Comparison of ENCODE assay signal across 18 cellular contexts in the genomic region with DNA sequence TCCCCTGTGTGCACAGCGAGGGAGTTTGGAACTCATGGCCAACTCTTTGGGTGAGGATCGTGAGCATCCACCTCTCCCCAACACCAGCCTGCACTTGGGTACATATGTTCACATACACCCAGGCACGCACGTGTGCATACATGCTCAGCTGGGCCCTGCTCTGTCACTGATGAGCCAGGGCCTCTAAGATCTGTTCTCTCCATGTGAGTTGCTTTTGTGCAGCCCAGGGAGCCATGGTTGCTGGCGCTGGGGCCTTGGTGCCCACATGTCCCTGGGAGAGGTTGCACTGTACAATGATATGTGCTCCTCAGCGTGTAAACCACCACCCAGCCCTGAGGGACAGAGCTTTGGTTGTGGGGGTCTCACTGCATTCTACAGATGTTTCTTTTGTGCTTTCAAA. TPM values are rescaled to one million over a fixed set of nuclear protein-coding genes. Genes with fewer than 3 reads are reported as not detected.
DNase-seq lines count a peak whose midpoint lies in the region; ATAC-seq and TF ChIP-seq lines count a peak whose summit lies in the region.
"Had no signal": no experiment of that assay in that cellular context is flagged by ENCODE, and none has a peak within 500 bp of the region (broad histone marks: within the 10 kb centered on the region; RNA-seq: fewer than 3 reads in every experiment).

No MANE protein-coding gene starts in this region.

- H3K9me3 ChIP-seq in psoas muscle (no peaks in the 10 kb centered on the region), tibial artery (no peaks in the 10 kb centered on the region)

- intact Hi-C loops in psoas muscle (cut with DNase I): loop anchor here in 1 of 2 donors (5.0 to 10.0 kb wide), 2 partner anchors 88 to 156 kb away; no protein-coding TSS in a partner anchor
- intact Hi-C loops in tibial artery (cut with DNase I; ENCODE audit: low total_unique reads): no loop called here

- WGBS in psoas muscle, 3 donors: 80 to 96% (median 88%) methylated on average over 6 of the region's 6 CpGs

- no peaks in the 10 kb centered on the region for H3K36me3 Mint-ChIP-seq in progenitor cell of endocrine pancreas (ENCODE audit: insufficient read depth)
- H3K36me3 Mint-ChIP-seq: CD14-positive monocyte had no signal

- H3K4me1 Mint-ChIP-seq in progenitor cell of endocrine pancreas (ENCODE audit: low read depth): no peaks in the 10 kb centered on the region
- H3K4me1 Mint-ChIP-seq: CD14-positive monocyte had no signal

- H3K36me3 ChIP-seq in psoas muscle (ENCODE audit: insufficient read depth in 1 of 2, low read depth in 1 of 2) (no peaks in the 10 kb centered on the region), tibial artery (no peaks in the 10 kb centered on the region)

- H3K27ac Mint-ChIP-seq in progenitor cell of endocrine pancreas: no peak overlapping the region
- H3K27ac Mint-ChIP-seq: CD14-positive monocyte had no signal

- H3K9me3 Mint-ChIP-seq in progenitor cell of endocrine pancreas (ENCODE audit: low read depth): no peaks in the 10 kb centered on the region
- H3K9me3 Mint-ChIP-seq: HFFc6 had no signal

- H3K4me3 ChIP-seq in psoas muscle (no peak overlapping the region), tibial artery (no peak overlapping the region)

- TF ChIP-seq CTCF in psoas muscle (IDR thresholded peaks at IDR 0.05): no peak
- no peak for TF ChIP-seq CTCF in tibial artery (IDR thresholded peaks at IDR 0.05)
- TF ChIP-seq CTCF in progenitor cell of endocrine pancreas (IDR thresholded peaks at IDR 0.05; ENCODE audit: unreplicated experiment): no peak

- no peak for ATAC-seq in left lobe of liver
- ATAC-seq in psoas muscle: no peak
- no peak for ATAC-seq in GM19328 (IDR thresholded peaks at IDR 0.05; ENCODE audit: unreplicated experiment)
- ATAC-seq: PC-3 had no signal

- H3K27ac ChIP-seq in psoas muscle: peak overlapping the region; percentile 31
- H3K27ac ChIP-seq in tibial artery: peak overlapping the region; percentile 10 to 41
- H3K27ac ChIP-seq: 22Rv1 had no signal

- DNase-seq in activated CD8-positive, alpha-beta memory T cell treated with anti-CD3 and anti-CD28 coated beads for 24 hours: peak; percentile 11
- DNase-seq in activated CD8-positive, alpha-beta memory T cell treated with anti-CD3 and anti-CD28 coated beads, Interleukin-2, amount 50 U/mL, for 4 hours: no peak
- DNase-seq in left lobe of liver (ENCODE audit: low spot score) (peak; percentile 30), psoas muscle (no peak), tibial artery (peak in 1 of 2 donors; percentile 44), progenitor cell of endocrine pancreas (ENCODE audit: low spot score, unreplicated experiment) (no peak)
- no peak for DNase-seq in stimulated activated CD4-positive, alpha-beta T cell treated with anti-CD3 and anti-CD28 coated beads, Interleukin-1b, Interleukin-23, amount 100 ng/mL, for 48 hours
- DNase-seq: DMS79, HFFc6, KBM-7, NCI-H1694 treated with DMSO at 0.1 percent for 48 hours, NCI-H226, NCI-H524 treated with DMSO at 0.1 percent for 48 hours, PC-3, RPMI8226 had no signal

- H3K27me3 Mint-ChIP-seq in progenitor cell of endocrine pancreas: peaks cover 10% of the 10 kb centered on the region

- H3K4me1 ChIP-seq in psoas muscle: peaks cover 36% of the 10 kb centered on the region
- H3K4me1 ChIP-seq in tibial artery: peaks cover 0 to 33% (median 20%) of the 10 kb centered on the region in 4 donors

- no peak overlapping the region for H3K4me3 Mint-ChIP-seq in progenitor cell of endocrine pancreas (ENCODE audit: low read depth)
- H3K4me3 Mint-ChIP-seq: CD14-positive monocyte, HFFc6 had no signal

- H3K27me3 ChIP-seq in psoas muscle (ENCODE audit: insufficient read depth in 3 of 3, low read length in 2 of 3) (no peaks in the 10 kb centered on the region), tibial artery (no peaks in the 10 kb centered on the region)

RNA-seq across cellular contexts. Expression of a gene that starts 44.1 kb away (rescaled TPM):
- total RNA-seq in left lobe of liver (2.3 TPM), psoas muscle (10 to 100 TPM in 1 of 4 donors, 1 to 10 TPM in 3; 4.4 to 14.1 (median 7.7) TPM), progenitor cell of endocrine pancreas (4.4 and 5.5 TPM in 2 replicates)
- 10 to 100 TPM in 1 of 3 donors, 1 to 10 TPM in 2; 4.7 to 13.3 (median 6.4) TPM for polyA plus RNA-seq in psoas muscle
- polyA plus RNA-seq: CD14-positive monocyte had no signal

Comparison
In these comparisons a context has a peak if more than half of its experiments do, and no peak if none do; other contexts are left out.
1. DNase-seq: peak in activated CD8-positive, alpha-beta memory T cell treated with anti-CD3 and anti-CD28 coated beads for 24 hours (single experiment) and left lobe of liver (single experiment); none in activated CD8-positive, alpha-beta memory T cell treated with anti-CD3 and anti-CD28 coated beads, Interleukin-2, amount 50 U/mL, for 4 hours (single experiment), psoas muscle (0 of 2), stimulated activated CD4-positive, alpha-beta T cell treated with anti-CD3 and anti-CD28 coated beads, Interleukin-1b, Interleukin-23, amount 100 ng/mL, for 48 hours (single experiment) and progenitor cell of endocrine pancreas (single experiment).